In genomic region chr16:28289106-28289505, GRCh38 we compare ENCODE assay signal across 1 cellular context.
TF ChIP-seq lines count a peak whose summit lies in the region.

No MANE protein-coding gene starts in this region.

TF ChIP-seq in WTC11, 78 proteins besides CTCF, POLR2A, EP300 and RAD21 (continued from another document):
- TF ChIP-seq E2F5 (CRISPR knock-in tag; IDR thresholded peaks at IDR 0.05), result no peak
- TF ChIP-seq MYBL2 (CRISPR knock-in tag; IDR thresholded peaks at IDR 0.05), result no peak
- TF ChIP-seq TEAD1 (CRISPR knock-in tag; IDR thresholded peaks at IDR 0.05), result no peak
- no peak for TF ChIP-seq AR (CRISPR knock-in tag; IDR thresholded peaks at IDR 0.05)
- no peak for TF ChIP-seq USF1 (CRISPR knock-in tag; IDR thresholded peaks at IDR 0.05)
- TF ChIP-seq ELF4 (CRISPR knock-in tag; IDR thresholded peaks at IDR 0.05; ENCODE audit: low read depth), result no peak
- no peak for TF ChIP-seq E2F4 (CRISPR knock-in tag; IDR thresholded peaks at IDR 0.05; ENCODE audit: borderline replicate concordance, low read depth)
- no peak for TF ChIP-seq SP1 (CRISPR knock-in tag; conservative IDR thresholded peaks at IDR 0.05)
- no peak for TF ChIP-seq ZSCAN18 (CRISPR knock-in tag; IDR thresholded peaks at IDR 0.05)
